In the genomic region with DNA sequence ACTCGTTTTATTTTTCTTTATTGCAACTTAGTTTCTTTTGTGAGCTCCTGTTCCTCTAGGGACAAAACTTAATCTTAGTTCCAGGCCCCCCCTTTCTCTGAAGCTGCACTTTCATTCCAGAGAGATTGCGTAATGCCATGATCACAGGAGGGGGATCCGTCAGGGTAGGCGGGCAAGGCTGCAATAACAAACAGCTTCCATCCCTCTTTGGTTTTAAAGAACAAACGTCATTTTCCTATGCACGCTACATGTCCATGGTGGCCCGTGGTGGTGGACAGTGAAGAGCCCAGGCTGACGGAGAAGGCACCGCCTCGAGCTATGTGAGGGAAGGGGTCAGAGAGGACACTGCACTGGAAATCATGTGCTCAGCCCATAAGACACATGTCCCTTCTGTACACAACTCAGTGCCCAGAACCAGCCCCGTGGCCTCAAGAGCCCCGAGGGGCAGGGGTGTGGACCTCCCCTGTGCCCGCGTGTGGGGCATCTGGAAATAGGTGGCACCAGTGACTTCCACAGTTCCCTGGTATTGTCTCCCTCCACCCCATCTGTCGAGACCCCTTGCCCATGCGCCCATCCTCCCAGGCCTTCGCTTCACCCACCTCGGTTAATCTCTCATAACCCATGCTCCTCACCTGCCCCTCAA, we compare ENCODE assay signal across 2 cellular contexts.
A peak's percentile ranks its signal among the peaks of the same experiment; 100 is the strongest.
TF ChIP-seq lines count a peak whose summit lies in the region.

No MANE protein-coding gene starts in this region.

TF ChIP-seq in K562, 482 proteins besides CTCF, POLR2A, EP300 and RAD21 (continued from another document):
- TF ChIP-seq THRA (IDR thresholded peaks at IDR 0.05) (no peak), CEBPG (CRISPR knock-in tag; IDR thresholded peaks at IDR 0.05) (peak; percentile 40; the same call in 1 of the 2 replicates), CEBPG (tag; conservative IDR thresholded peaks at IDR 0.05 in 1 of 2, IDR thresholded peaks at IDR 0.05 in 1 of 2) (peak; percentile 58 to 92)

TF ChIP-seq in HepG2, 621 proteins besides CTCF, POLR2A, EP300 and RAD21 (continued from another document):
- peak; percentile 91 for TF ChIP-seq ZNF12 (CRISPR knock-in tag; IDR thresholded peaks at IDR 0.05)
- no peak for TF ChIP-seq MIXL1 (CRISPR knock-in tag; IDR thresholded peaks at IDR 0.05)
- peak; percentile 91 for TF ChIP-seq CEBPB (IDR thresholded peaks at IDR 0.05; ENCODE audit: borderline replicate concordance, low read depth, low read length)
